Comparison of ENCODE assay signal across 21 cellular contexts in genomic region chr10:26730548-26730947, GRCh38.
"Had no signal": no experiment of that assay in that cellular context is flagged by ENCODE, and none has a peak within 500 bp of the region (broad histone marks: within the 10 kb centered on the region; RNA-seq: fewer than 3 reads in every experiment).

No MANE protein-coding gene starts in this region.

- ATAC-seq: activated T-cell treated with anti-CD3 and anti-CD28 coated beads, Interleukin-2, amount 50 U/mL, for 4 hours; activated T-helper 17 cell treated with anti-CD3 and anti-CD28 coated beads, Interleukin-2, amount 50 U/mL, for 72 hours had no signal

- DNase-seq: activated CD4-positive, alpha-beta T cell treated with anti-CD3 and anti-CD28 coated beads, Interleukin-2, amount 50 U/mL, for 1 hour; activated CD4-positive, CD25-positive, alpha-beta regulatory T cell; activated CD8-positive, alpha-beta memory T cell treated with anti-CD3 and anti-CD28 coated beads for 24 hours; activated gamma-delta T cell; activated naive CD4-positive, alpha-beta T cell treated with anti-CD3 and anti-CD28 coated beads for 36 hours; activated T-cell treated with anti-CD3 and anti-CD28 coated beads, Interleukin-2, amount 50 U/mL, for 4 hours; brain microvascular endothelial cell; MG63; NCI-H1105; NCI-H1436; NCI-H1694 treated with DMSO at 0.1 percent for 48 hours; NCI-H2029 treated with DMSO at 0.1 percent for 48 hours; NCI-H510A treated with DMSO at 0.1 percent for 48 hours; NCI-H69; NK-92 treated with Interleukin-12 subunit alpha and Interleukin-12 subunit beta, amount 100 ng/mL, for 24 hours; PC-9; SHP77 treated with DMSO at 0.1 percent for 48 hours; T-helper 2 cell; T1000 had no signal

- H3K27ac Mint-ChIP-seq: activated naive CD4-positive, alpha-beta T cell treated with anti-CD3 and anti-CD28 coated beads for 36 hours; activated naive CD8-positive, alpha-beta T cell; activated T-helper 17 cell treated with anti-CD3 and anti-CD28 coated beads, Interleukin-2, amount 50 U/mL, for 72 hours had no signal

- H3K27me3 Mint-ChIP-seq: activated naive CD8-positive, alpha-beta T cell; activated T-helper 17 cell treated with anti-CD3 and anti-CD28 coated beads, Interleukin-2, amount 50 U/mL, for 72 hours had no signal

- H3K4me3 Mint-ChIP-seq: activated naive CD4-positive, alpha-beta T cell treated with anti-CD3 and anti-CD28 coated beads for 36 hours; activated naive CD8-positive, alpha-beta T cell; activated T-cell treated with anti-CD3 and anti-CD28 coated beads, Interleukin-2, amount 50 U/mL, for 4 hours; activated T-helper 17 cell treated with anti-CD3 and anti-CD28 coated beads, Interleukin-2, amount 50 U/mL, for 72 hours had no signal

- H3K9me3 Mint-ChIP-seq: activated naive CD4-positive, alpha-beta T cell treated with anti-CD3 and anti-CD28 coated beads for 36 hours; activated T-cell treated with anti-CD3 and anti-CD28 coated beads, Interleukin-2, amount 50 U/mL, for 4 hours; activated T-helper 17 cell treated with anti-CD3 and anti-CD28 coated beads, Interleukin-2, amount 50 U/mL, for 72 hours had no signal
